ENCODE assay signal across 1 cellular context in genomic region chr4:48340905-48341775, GRCh38.
TF ChIP-seq lines count a peak whose summit lies in the region.

TSS of gene SLAIN2 (plus strand) at chr4:48341529. CDS start at chr4:48341740, 211 bp downstream.

TF ChIP-seq in K562, 482 proteins besides CTCF, POLR2A, EP300 and RAD21 (continued from another document and continues in another):
- TF ChIP-seq TSHZ1 (CRISPR knock-in tag; IDR thresholded peaks at IDR 0.05) (no peak), FOXP4 (CRISPR knock-in tag; IDR thresholded peaks at IDR 0.05; ENCODE audit: borderline replicate concordance) (no peak), E2F8 (IDR thresholded peaks at IDR 0.05; ENCODE audit: low read depth, partially characterized antibody) (no peak), CHD1 (IDR thresholded peaks at IDR 0.05; ENCODE audit: low read length) (no peak), MCM3 (IDR thresholded peaks at IDR 0.05) (no peak), SRSF9 (IDR thresholded peaks at IDR 0.05; ENCODE audit: borderline replicate concordance, low read depth, low read length) (no peak), GABPB2 (CRISPR knock-in tag; conservative IDR thresholded peaks at IDR 0.05) (no peak), PHF8 (IDR thresholded peaks at IDR 0.05; ENCODE audit: borderline replicate concordance, low read length) (peak; percentile 72), SOX6 (IDR thresholded peaks at IDR 0.05) (peak; percentile 35; the same call in 1 of the 2 replicates), ATF2 (CRISPR knock-in tag; IDR thresholded peaks at IDR 0.05) (0 out of 2 replicates have a peak, but pooled peaks have one; percentile 38), PREB (CRISPR knock-in tag; IDR thresholded peaks at IDR 0.05) (no peak), DMBX1 (CRISPR knock-in tag; IDR thresholded peaks at IDR 0.05; ENCODE audit: borderline replicate concordance) (peak; percentile 27; the same call in 1 of the 2 replicates), ID3 (CRISPR knock-in tag; IDR thresholded peaks at IDR 0.05) (no peak), ID3 (tag; IDR thresholded peaks at IDR 0.05) (no peak), ETV5 (CRISPR knock-in tag; IDR thresholded peaks at IDR 0.05; ENCODE audit: low read depth) (peak; percentile 58), ATF1 (CRISPR knock-in tag; IDR thresholded peaks at IDR 0.05) (no peak), ATF1 (tag; IDR thresholded peaks at IDR 0.05) (peak; percentile 70), MCM5 (IDR thresholded peaks at IDR 0.05; ENCODE audit: low read depth) (no peak), ETV6 (IDR thresholded peaks at IDR 0.05; ENCODE audit: borderline replicate concordance in 1 of 2, low read depth in 2 of 2, low read length in 1 of 2) (peak in 1 of 2 experiments; percentile 24; a peak in 2 of 4 replicates), ETV6 (CRISPR knock-in tag; IDR thresholded peaks at IDR 0.05; ENCODE audit: borderline replicate concordance) (no peak), MXD1 (CRISPR knock-in tag; IDR thresholded peaks at IDR 0.05; ENCODE audit: borderline replicate concordance, poor library complexity, severe bottlenecking) (no peak), TFAP4 (CRISPR knock-in tag; IDR thresholded peaks at IDR 0.05; ENCODE audit: borderline replicate concordance) (peak; percentile 63; the same call in 1 of the 2 replicates), HDAC6 (IDR thresholded peaks at IDR 0.05; ENCODE audit: low read depth, low read length) (no peak), MYNN (IDR thresholded peaks at IDR 0.05) (no peak), MYNN (CRISPR knock-in tag; IDR thresholded peaks at IDR 0.05) (no peak), NRF1 (conservative IDR thresholded peaks at IDR 0.05 in 1 of 2, IDR thresholded peaks at IDR 0.05 in 1 of 2) (peak; percentile 83 to 85), STAG1 (CRISPR knock-in tag; IDR thresholded peaks at IDR 0.05; ENCODE audit: borderline replicate concordance) (no peak), ZNF77 (CRISPR knock-in tag; IDR thresholded peaks at IDR 0.05) (no peak), EHMT2 (IDR thresholded peaks at IDR 0.05) (no peak), CBX5 (IDR thresholded peaks at IDR 0.05; ENCODE audit: borderline replicate concordance, low read depth) (no peak), ZNF584 (CRISPR knock-in tag; IDR thresholded peaks at IDR 0.05; ENCODE audit: low read depth) (no peak; the same call in 1 of the 2 replicates), SPI1 (IDR thresholded peaks at IDR 0.05; ENCODE audit: borderline replicate concordance, low read depth, low read length) (no peak), POU5F1 (IDR thresholded peaks at IDR 0.05; ENCODE audit: borderline replicate concordance, low read depth, low read length, partially characterized antibody) (no peak), TRIM25 (IDR thresholded peaks at IDR 0.05; ENCODE audit: borderline replicate concordance) (no peak), RREB1 (CRISPR knock-in tag; IDR thresholded peaks at IDR 0.05) (no peak)
